ENCODE assay signal across 8 cellular contexts in the genomic region with DNA sequence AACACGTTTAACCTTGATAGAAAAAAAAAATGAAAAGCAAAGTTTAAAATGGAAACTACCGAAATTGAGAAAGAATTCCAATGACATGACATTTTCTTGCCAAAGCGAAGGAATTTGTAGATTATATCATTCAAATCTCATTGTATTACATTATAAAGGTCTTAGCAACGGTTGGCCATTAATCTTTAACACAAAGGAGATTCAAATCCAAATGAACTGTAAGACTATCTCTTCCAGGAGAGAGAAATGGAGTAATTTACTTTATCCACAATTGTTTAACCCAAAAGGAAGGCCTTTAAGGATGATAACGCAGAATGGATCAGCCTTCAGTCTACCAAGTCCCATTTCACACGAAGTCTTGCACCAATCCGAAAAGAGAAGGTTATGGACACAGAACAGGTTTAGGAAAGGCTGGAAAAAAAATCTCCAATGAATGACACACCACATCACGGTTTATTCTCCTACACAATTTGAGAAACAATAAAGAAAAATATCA. TPM values are rescaled to one million over a fixed set of nuclear protein-coding genes. Genes with fewer than 3 reads are reported as not detected.
A peak's percentile ranks its signal among the peaks of the same experiment; 100 is the strongest.
DNase-seq lines count a peak whose midpoint lies in the region; ATAC-seq and TF ChIP-seq lines count a peak whose summit lies in the region.

No MANE protein-coding gene starts in this region.

- H3K27me3 ChIP-seq in thoracic aorta (replicated peaks; ENCODE audit: insufficient read depth), result no peaks in the 10 kb centered on the region

- no peak for DNase-seq in activated T-cell treated with anti-CD3 and anti-CD28 coated beads, Interleukin-2, amount 50 U/mL, for 72 hours
- DNase-seq in activated T-cell treated with anti-CD3 and anti-CD28 coated beads for 4 hours (no peak), inferior parietal cortex (ENCODE audit: extremely low spot score) (peak; percentile 42), thoracic aorta (ENCODE audit: low spot score) (no peak), hippocampal formation (lab: John Stamatoyannopoulos, UW) (no peak)

- H3K27ac ChIP-seq in thoracic aorta, result peak overlapping the region; percentile 98 to 99

- peak overlapping the region; percentile 53 for H3K27ac Mint-ChIP-seq in activated T-cell treated with anti-CD3 and anti-CD28 coated beads, Interleukin-2, amount 50 U/mL, for 72 hours
- H3K27ac Mint-ChIP-seq in activated T-helper 17 cell treated with anti-CD3 and anti-CD28 coated beads, Interleukin-2, amount 50 U/mL, for 72 hours, result no peak overlapping the region

- peaks cover 58% of the 10 kb centered on the region for H3K27me3 Mint-ChIP-seq in activated T-cell treated with anti-CD3 and anti-CD28 coated beads, Interleukin-2, amount 50 U/mL, for 72 hours (ENCODE audit: low read depth)
- peaks cover 21% of the 10 kb centered on the region for H3K27me3 Mint-ChIP-seq in activated T-helper 17 cell treated with anti-CD3 and anti-CD28 coated beads, Interleukin-2, amount 50 U/mL, for 72 hours

- no peaks in the 10 kb centered on the region for H3K9me3 Mint-ChIP-seq in activated T-cell treated with anti-CD3 and anti-CD28 coated beads, Interleukin-2, amount 50 U/mL, for 72 hours
- H3K9me3 Mint-ChIP-seq in activated T-helper 17 cell treated with anti-CD3 and anti-CD28 coated beads, Interleukin-2, amount 50 U/mL, for 72 hours, result no peaks in the 10 kb centered on the region

- H3K4me1 Mint-ChIP-seq in activated T-cell treated with anti-CD3 and anti-CD28 coated beads, Interleukin-2, amount 50 U/mL, for 72 hours (ENCODE audit: low read depth), result peaks cover 15% of the 10 kb centered on the region
- peaks cover 7% of the 10 kb centered on the region for H3K4me1 Mint-ChIP-seq in activated T-helper 17 cell treated with anti-CD3 and anti-CD28 coated beads, Interleukin-2, amount 50 U/mL, for 72 hours

- no peak for TF ChIP-seq CTCF in thoracic aorta (IDR thresholded peaks at IDR 0.05)

- no peak for ATAC-seq in activated T-cell treated with anti-CD3 and anti-CD28 coated beads, Interleukin-2, amount 50 U/mL, for 72 hours (replicated peaks in 1 of 2)
- no peak for ATAC-seq in activated T-helper 17 cell treated with anti-CD3 and anti-CD28 coated beads, Interleukin-2, amount 50 U/mL, for 72 hours (replicated peaks)
- ATAC-seq in thoracic aorta (ENCODE audit: insufficient number of reproducible peaks, low FRiP score, low read depth) (no peak), GM19395 (IDR thresholded peaks at IDR 0.05; ENCODE audit: unreplicated experiment) (no peak), GM19324 (IDR thresholded peaks at IDR 0.05; ENCODE audit: low FRiP score, unreplicated experiment) (no peak)

- no peaks in the 10 kb centered on the region for H3K36me3 ChIP-seq in thoracic aorta

- H3K4me3 ChIP-seq in thoracic aorta, result peak overlapping the region; percentile 87

- H3K9me3 ChIP-seq in thoracic aorta, result no peaks in the 10 kb centered on the region

- H3K4me1 ChIP-seq in thoracic aorta (ENCODE audit: control insufficient read depth in 1 of 2, low read depth in 2 of 2), result peaks cover 22 to 48% of the 10 kb centered on the region in 2 donors

- peak overlapping the region; percentile 95 to 96 for H3K4me3 Mint-ChIP-seq in activated T-cell treated with anti-CD3 and anti-CD28 coated beads, Interleukin-2, amount 50 U/mL, for 72 hours
- H3K4me3 Mint-ChIP-seq in activated T-helper 17 cell treated with anti-CD3 and anti-CD28 coated beads, Interleukin-2, amount 50 U/mL, for 72 hours, result peak overlapping the region; percentile 75

- peaks cover 2 to 5% of the 10 kb centered on the region in 2 donors for H3K36me3 Mint-ChIP-seq in activated T-cell treated with anti-CD3 and anti-CD28 coated beads, Interleukin-2, amount 50 U/mL, for 72 hours (ENCODE audit: insufficient read depth in 2 of 2)
- H3K36me3 Mint-ChIP-seq in activated T-helper 17 cell treated with anti-CD3 and anti-CD28 coated beads, Interleukin-2, amount 50 U/mL, for 72 hours (ENCODE audit: low read depth), result peaks cover 5% of the 10 kb centered on the region

RNA-seq across cellular contexts. Expression of gene ENAH, which starts 1.5 kb away (rescaled TPM):
- total RNA-seq in activated T-cell treated with anti-CD3 and anti-CD28 coated beads, Interleukin-2, amount 50 U/mL, for 72 hours, result under 1 TPM; 0.12 to 0.43 TPM
- under 1 TPM in 1 of 2 donors, not detected in 1; 0.08 TPM for total RNA-seq in activated T-helper 17 cell treated with anti-CD3 and anti-CD28 coated beads, Interleukin-2, amount 50 U/mL, for 72 hours
- total RNA-seq in thoracic aorta, result 100 to 1,000 TPM; 111 to 119 TPM

Comparison
In these comparisons a context has a peak if more than half of its experiments do, and no peak if none do; other contexts are left out.
1. RNA of gene ENAH, which starts 1.5 kb away (total RNA-seq): 111 to 119 TPM in thoracic aorta; 0.12 to 0.43 TPM in activated T-cell treated with anti-CD3 and anti-CD28 coated beads, Interleukin-2, amount 50 U/mL, for 72 hours and 0.08 TPM in activated T-helper 17 cell treated with anti-CD3 and anti-CD28 coated beads, Interleukin-2, amount 50 U/mL, for 72 hours; every median in the first group is over 10 times any median in the second.